Comparison of ENCODE assay signal across 1 cellular context in the genomic region with DNA sequence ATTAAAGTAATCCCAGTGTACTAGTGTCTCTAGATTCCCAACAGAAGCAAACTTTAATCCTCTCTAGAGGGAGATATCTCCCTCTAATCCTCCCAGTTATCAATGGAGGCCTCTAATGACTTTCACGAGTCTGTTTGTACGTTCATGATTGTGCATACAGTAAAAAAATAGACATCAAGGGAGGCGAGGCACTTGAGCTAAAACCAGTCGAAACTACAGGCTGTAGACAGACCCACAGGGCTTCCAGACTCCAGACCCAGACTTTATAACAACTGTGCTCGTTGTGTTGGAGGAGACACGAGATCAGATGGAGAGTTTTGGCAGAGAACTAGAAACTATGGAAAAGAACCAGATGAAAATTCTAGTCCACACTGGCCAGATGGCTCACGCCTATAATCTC.
TF ChIP-seq lines count a peak whose summit lies in the region.

No MANE protein-coding gene starts in this region.

TF ChIP-seq in GM23338, 12 proteins besides CTCF, POLR2A, EP300 and RAD21:
- no peak for TF ChIP-seq ZNF331 (CRISPR knock-in tag; IDR thresholded peaks at IDR 0.05; ENCODE audit: low read depth)
- TF ChIP-seq EZH2 (IDR thresholded peaks at IDR 0.05; ENCODE audit: low read depth, unreplicated experiment), result no peak
